Comparison of ENCODE assay signal across 1 cellular context in genomic region chr13:40796649-40797048, GRCh38.
TF ChIP-seq lines count a peak whose summit lies in the region.

No MANE protein-coding gene starts in this region.

TF ChIP-seq in WTC11, 78 proteins besides CTCF, POLR2A, EP300 and RAD21 (continued from another document):
- TF ChIP-seq ZNF281 (CRISPR knock-in tag; IDR thresholded peaks at IDR 0.05): no peak
- no peak for TF ChIP-seq CBFB (CRISPR knock-in tag; IDR thresholded peaks at IDR 0.05; ENCODE audit: low read depth)
TF ChIP-seq in WTC11: peak in this region for 0.
